In the genomic region with DNA sequence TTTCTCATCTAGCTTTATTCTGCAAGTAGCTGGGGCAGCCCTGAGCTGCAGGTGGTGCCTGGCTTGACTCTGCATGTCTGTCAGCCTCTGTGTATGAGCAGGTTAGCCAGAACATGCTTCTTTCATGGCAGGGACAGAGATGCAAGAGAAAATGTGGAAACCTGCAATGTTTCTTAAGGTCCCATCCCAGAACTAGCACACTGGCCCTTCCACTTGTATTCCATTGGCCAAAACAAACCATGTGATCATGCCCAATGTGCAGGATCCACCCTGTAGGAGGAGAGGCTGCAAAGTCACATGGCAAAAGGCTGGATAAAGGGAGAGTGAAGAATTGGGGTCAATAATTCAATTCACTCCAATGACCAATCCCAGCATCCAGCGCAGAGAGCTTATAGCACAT, we compare ENCODE assay signal across 16 cellular contexts.
A peak's percentile ranks its signal among the peaks of the same experiment; 100 is the strongest.
DNase-seq lines count a peak whose midpoint lies in the region; ATAC-seq, FAIRE-seq and TF ChIP-seq lines count a peak whose summit lies in the region.
"Had no signal": no experiment of that assay in that cellular context is flagged by ENCODE, and none has a peak within 500 bp of the region (broad histone marks: within the 10 kb centered on the region; RNA-seq: fewer than 3 reads in every experiment).

No MANE protein-coding gene starts in this region.

- H3K27me3 ChIP-seq in GM23338 (ENCODE audit: insufficient read depth) (no peaks in the 10 kb centered on the region), H1 (replicated peaks in 1 of 4; ENCODE audit: control insufficient read depth in 3 of 4, extremely low read depth in 1 of 4, insufficient read depth in 3 of 4, low read length in 3 of 4) (peaks cover 0 to 3% (median 0%) of the 10 kb centered on the region in 4 experiments; a peak in 1 of 7 replicates), neural progenitor cell (no peaks in the 10 kb centered on the region), hepatocyte (peaks cover 24% of the 10 kb centered on the region)
- H3K27me3 ChIP-seq: BE2C had no signal

- H2BK20ac ChIP-seq in H1 (ENCODE audit: low read length) = no peak overlapping the region

- H3K79me1 ChIP-seq in H1 (ENCODE audit: low read depth, low read length) = no peaks in the 10 kb centered on the region

- H3K4me3 Mint-ChIP-seq in GM23338 (no peak overlapping the region), neural progenitor cell (no peak overlapping the region)
- H3K4me3 Mint-ChIP-seq: CD4-positive, alpha-beta T cell had no signal

- no peaks in the 10 kb centered on the region for H3F3A ChIP-seq in GM23338 (replicated peaks; ENCODE audit: low read depth)
- no peaks in the 10 kb centered on the region for H3F3A ChIP-seq in neural progenitor cell (ENCODE audit: low read depth)

- H3K4me3 ChIP-seq in GM23338 = no peak overlapping the region
- H3K4me3 ChIP-seq in H1 (ENCODE audit: extremely low read depth in 1 of 4, insufficient read depth in 2 of 4, low read depth in 3 of 4, low read length in 4 of 4) = no peak overlapping the region
- no peak overlapping the region for H3K4me3 ChIP-seq in neural progenitor cell
- no peak overlapping the region for H3K4me3 ChIP-seq in hepatocyte
- H3K4me3 ChIP-seq: HAP-1 had no signal

- H3K9me3 Mint-ChIP-seq in GM23338 = no peaks in the 10 kb centered on the region
- H3K9me3 Mint-ChIP-seq in neural progenitor cell = no peaks in the 10 kb centered on the region
- H3K9me3 Mint-ChIP-seq: CD4-positive, alpha-beta T cell had no signal

- no peak overlapping the region for H2BK12ac ChIP-seq in H1 (ENCODE audit: low read depth, low read length)

- H4K8ac ChIP-seq in H1 (ENCODE audit: extremely low read depth, insufficient read depth, low read length) = no peak overlapping the region

- POLR2A ChIA-PET in H1 (lab: Charles Lee; ENCODE audit: partially characterized antibody) = no interaction called here

- H3K79me2 ChIP-seq in GM23338 (replicated peaks; ENCODE audit: insufficient read depth) = no peaks in the 10 kb centered on the region
- no peaks in the 10 kb centered on the region for H3K79me2 ChIP-seq in H1 (ENCODE audit: control insufficient read depth in 1 of 2, insufficient read depth in 2 of 2, low read length in 2 of 2)
- no peaks in the 10 kb centered on the region for H3K79me2 ChIP-seq in neural progenitor cell (ENCODE audit: low read depth)
- H3K79me2 ChIP-seq in hepatocyte = no peaks in the 10 kb centered on the region

- H3K4me2 ChIP-seq in GM23338 (no peak overlapping the region), H1 (ENCODE audit: insufficient read depth in 1 of 2, low read depth in 2 of 2, low read length in 2 of 2) (no peak overlapping the region), neural progenitor cell (no peak overlapping the region), hepatocyte (no peak overlapping the region)

- no peak overlapping the region for H3K4ac ChIP-seq in H1 (replicated peaks; ENCODE audit: insufficient read length, low read depth, low read length)

- no peak overlapping the region for H4K5ac ChIP-seq in H1 (ENCODE audit: insufficient read length, low read depth, low read length)

- no peaks in the 10 kb centered on the region; the same call in 1 of the 2 replicates for H3K23me2 ChIP-seq in H1 (ENCODE audit: low read depth, low read length)

- H3K4me1 Mint-ChIP-seq in GM23338 (peaks cover 25% of the 10 kb centered on the region), neural progenitor cell (peaks cover 71% of the 10 kb centered on the region)

- H3K36me3 Mint-ChIP-seq in GM23338 (ENCODE audit: low read depth) (no peaks in the 10 kb centered on the region), neural progenitor cell (no peaks in the 10 kb centered on the region)

- H3K4me1 ChIP-seq in GM23338 (ENCODE audit: insufficient read depth) = no peaks in the 10 kb centered on the region
- H3K4me1 ChIP-seq in H1 (replicated peaks in 1 of 4; ENCODE audit: control insufficient read depth in 3 of 4, insufficient read depth in 4 of 4, low read length in 3 of 4) = peaks cover 0 to 5% (median 3%) of the 10 kb centered on the region in 4 experiments; a peak in 2 of 7 replicates
- peaks cover 17% of the 10 kb centered on the region for H3K4me1 ChIP-seq in neural progenitor cell
- H3K4me1 ChIP-seq in hepatocyte (ENCODE audit: insufficient read depth) = no peaks in the 10 kb centered on the region
- H3K4me1 ChIP-seq: Caco-2, HAP-1 had no signal

- no peak for TF ChIP-seq POLR2A in H1 (IDR thresholded peaks at IDR 0.05; ENCODE audit: control extremely low read depth in 1 of 2, low read depth in 2 of 2, low read length in 2 of 2)

- H3K36me3 ChIP-seq in GM23338 (ENCODE audit: insufficient read depth) = no peaks in the 10 kb centered on the region
- H3K36me3 ChIP-seq in H1 (ENCODE audit: control insufficient read depth in 2 of 4, insufficient read depth in 4 of 4, low read length in 3 of 4) = no peaks in the 10 kb centered on the region
- H3K36me3 ChIP-seq in neural progenitor cell = no peaks in the 10 kb centered on the region
- no peaks in the 10 kb centered on the region for H3K36me3 ChIP-seq in hepatocyte (replicated peaks; ENCODE audit: insufficient read depth, low read depth)
- H3K36me3 ChIP-seq: BE2C, HAP-1 had no signal

- H2BK5ac ChIP-seq in H1 (ENCODE audit: low read depth, low read length) = no peak overlapping the region

- H3K9me2 ChIP-seq in GM23338 (ENCODE audit: insufficient read depth) (0 out of 2 replicates have a peak, but pooled peaks cover 11% of the 10 kb centered on the region), hepatocyte (replicated peaks; ENCODE audit: insufficient read depth) (no peaks in the 10 kb centered on the region)

- H3K27ac ChIP-seq in GM23338 (ENCODE audit: low read depth) (no peak overlapping the region), H1 (ENCODE audit: low read depth, low read length) (no peak overlapping the region), neural progenitor cell (no peak overlapping the region), hepatocyte (no peak overlapping the region)
- H3K27ac ChIP-seq: C4-2B had no signal

- no peak overlapping the region for H3K14ac ChIP-seq in H1 (ENCODE audit: insufficient read length)

- H3K27me3 Mint-ChIP-seq in GM23338 (ENCODE audit: insufficient read depth, low read depth, poor library complexity) (peaks cover 4% of the 10 kb centered on the region), neural progenitor cell (ENCODE audit: insufficient read depth, low read depth) (peaks cover 4% of the 10 kb centered on the region)

- H2BK15ac ChIP-seq in H1 (ENCODE audit: low read length) = no peak overlapping the region

- no peak overlapping the region for H2BK120ac ChIP-seq in H1 (replicated peaks; ENCODE audit: low read depth, low read length)

- no peak overlapping the region for H3K56ac ChIP-seq in H1 (replicated peaks; ENCODE audit: insufficient read length, low read depth, low read length)

- no peak for ATAC-seq in GM23338
- no peak for ATAC-seq in GM18868 (IDR thresholded peaks at IDR 0.05; ENCODE audit: unreplicated experiment)
- ATAC-seq in HG02973 (IDR thresholded peaks at IDR 0.05; ENCODE audit: unreplicated experiment) = no peak

- CTCF ChIA-PET in H1 (lab: Charles Lee; ENCODE audit: partially characterized antibody) = interaction anchor here (0.8 to 1.0 kb wide), 2 partner anchors 80 to 320 kb away, joined by 3 read pairs; no protein-coding TSS in a partner anchor

- H4K91ac ChIP-seq in H1 (replicated peaks; ENCODE audit: insufficient read length, low read length) = no peak overlapping the region

- H3K9me3 ChIP-seq in H1 (ENCODE audit: insufficient read depth in 2 of 2, low read depth in 1 of 2, low read length in 1 of 2) = no peaks in the 10 kb centered on the region
- H3K9me3 ChIP-seq in neural progenitor cell (ENCODE audit: low read depth) = no peaks in the 10 kb centered on the region
- no peaks in the 10 kb centered on the region for H3K9me3 ChIP-seq in hepatocyte (ENCODE audit: low read depth)
- H3K9me3 ChIP-seq: BE2C, Caco-2, HAP-1 had no signal

- H3K9ac ChIP-seq in H1 (replicated peaks in 1 of 4; ENCODE audit: extremely low read depth in 1 of 4, low read depth in 3 of 4, low read length in 3 of 4) = no peak overlapping the region
- no peak overlapping the region for H3K9ac ChIP-seq in neural progenitor cell

- no peak overlapping the region for H3K18ac ChIP-seq in H1 (ENCODE audit: extremely low read depth, low read length)

- H4K20me1 ChIP-seq in GM23338 (replicated peaks; ENCODE audit: insufficient read depth) = no peaks in the 10 kb centered on the region
- H4K20me1 ChIP-seq in H1 (replicated peaks in 1 of 2; ENCODE audit: control insufficient read depth in 1 of 2, insufficient read depth in 2 of 2, low read length in 2 of 2) = no peaks in the 10 kb centered on the region
- H4K20me1 ChIP-seq in neural progenitor cell (ENCODE audit: low read depth) = no peaks in the 10 kb centered on the region
- H4K20me1 ChIP-seq in hepatocyte (ENCODE audit: insufficient read depth, poor library complexity, severe bottlenecking) = no peaks in the 10 kb centered on the region

- no peak overlapping the region for H3K27ac Mint-ChIP-seq in GM23338
- H3K27ac Mint-ChIP-seq in neural progenitor cell = peak overlapping the region; percentile 78
- H3K27ac Mint-ChIP-seq: CD4-positive, alpha-beta T cell had no signal

- TF ChIP-seq EP300 in H1 (IDR thresholded peaks at IDR 0.05; ENCODE audit: borderline replicate concordance in 1 of 2, low read depth in 2 of 2, low read length in 2 of 2) = no peak

- H2AK5ac ChIP-seq in H1 (ENCODE audit: low read depth, low read length) = no peak overlapping the region

- TF ChIP-seq CTCF in GM23338 (conservative IDR thresholded peaks at IDR 0.05; ENCODE audit: low read depth in 2 of 2) (no peak), H1 (IDR thresholded peaks at IDR 0.05; ENCODE audit: control extremely low read depth in 1 of 3, insufficient read depth in 1 of 3, low read depth in 1 of 3, low read length in 3 of 3) (no peak), neural progenitor cell (IDR thresholded peaks at IDR 0.05) (no peak), hepatocyte (IDR thresholded peaks at IDR 0.05; ENCODE audit: poor library complexity) (no peak)

- TF ChIP-seq RAD21 in H1 (IDR thresholded peaks at IDR 0.05 in 1 of 2, conservative IDR thresholded peaks at IDR 0.05 in 1 of 2; ENCODE audit: low read depth in 2 of 2, low read length in 2 of 2) = no peak

- no peak overlapping the region for H3K23ac ChIP-seq in H1 (ENCODE audit: insufficient read length)

- H2AFZ ChIP-seq in GM23338 (peak overlapping the region; percentile 52; the same call in 1 of the 2 replicates), H1 (ENCODE audit: low read length) (0 out of 2 replicates have a peak overlapping the region, but pooled peaks have one; percentile 11), neural progenitor cell (replicated peaks) (no peak overlapping the region), hepatocyte (no peak overlapping the region)

- WGBS in H1 (ENCODE audit: extremely low coverage in 1 of 2, insufficient coverage in 1 of 2, insufficient read length in 1 of 2, insufficient replicate concordance in 2 of 2, low coverage in 1 of 2, low lambda C conversion rate in 2 of 2, missing lambda C conversion rate in 1 of 2), 2 experiments = 81% methylated on average over 1 of the region's 1 CpG; no CpG with 5 or more reads in 1 of the 2 experiments
- WGBS in hepatocyte (ENCODE audit: low lambda C conversion rate, missing lambda C conversion rate) = 100% methylated on average over 1 of the region's 1 CpG

- no peak for FAIRE-seq in H1 (lab: Jason Lieb, UNC)
- FAIRE-seq: D721Med, G401.6, GM12891 had no signal

- DNase-seq in GM23338 (ENCODE audit: low spot score) (no peak), H1 (ENCODE audit: low read depth in 1 of 2, low spot score in 2 of 2) (no peak), neural progenitor cell (ENCODE audit: low spot score) (no peak), hepatocyte (ENCODE audit: low spot score) (no peak), GOT3 (lab: John Stamatoyannopoulos, UW) (no peak)
- DNase-seq: ACHN; BE2C; Caco-2; CD4-positive, alpha-beta T cell had no signal

Comparison
In these comparisons a context has a peak if more than half of its experiments do, and no peak if none do; other contexts are left out.
1. H2AFZ ChIP-seq: peak in GM23338 (single experiment) and H1 (single experiment); none in neural progenitor cell (single experiment) and hepatocyte (single experiment).